1 cellular context compared by ENCODE assay signal in genomic region chr2:81196383-81196851, GRCh38.
TF ChIP-seq lines count a peak whose summit lies in the region.

No MANE protein-coding gene starts in this region.

TF ChIP-seq in WTC11, 78 proteins besides CTCF, POLR2A, EP300 and RAD21 (continued from another document):
- TF ChIP-seq AR (CRISPR knock-in tag; IDR thresholded peaks at IDR 0.05) (no peak), TP53 (CRISPR knock-in tag; IDR thresholded peaks at IDR 0.05) (no peak), NR3C1 (CRISPR knock-in tag; conservative IDR thresholded peaks at IDR 0.05; ENCODE audit: low read depth) (no peak), NFYB (CRISPR knock-in tag; conservative IDR thresholded peaks at IDR 0.05; ENCODE audit: low read depth) (no peak), NFE2L1 (CRISPR knock-in tag; IDR thresholded peaks at IDR 0.05) (no peak), ZNF138 (CRISPR knock-in tag; conservative IDR thresholded peaks at IDR 0.05) (no peak), GABPB1 (CRISPR knock-in tag; IDR thresholded peaks at IDR 0.05) (no peak), GRHL2 (CRISPR knock-in tag; IDR thresholded peaks at IDR 0.05; ENCODE audit: insufficient replicate concordance, severe bottlenecking) (no peak), ESRRA (CRISPR knock-in tag; IDR thresholded peaks at IDR 0.05; ENCODE audit: borderline replicate concordance) (no peak), IRF2 (CRISPR knock-in tag; IDR thresholded peaks at IDR 0.05; ENCODE audit: borderline replicate concordance, low read depth) (no peak), ZNF423 (CRISPR knock-in tag; IDR thresholded peaks at IDR 0.05) (no peak)
- TF ChIP-seq, protein P1, sequence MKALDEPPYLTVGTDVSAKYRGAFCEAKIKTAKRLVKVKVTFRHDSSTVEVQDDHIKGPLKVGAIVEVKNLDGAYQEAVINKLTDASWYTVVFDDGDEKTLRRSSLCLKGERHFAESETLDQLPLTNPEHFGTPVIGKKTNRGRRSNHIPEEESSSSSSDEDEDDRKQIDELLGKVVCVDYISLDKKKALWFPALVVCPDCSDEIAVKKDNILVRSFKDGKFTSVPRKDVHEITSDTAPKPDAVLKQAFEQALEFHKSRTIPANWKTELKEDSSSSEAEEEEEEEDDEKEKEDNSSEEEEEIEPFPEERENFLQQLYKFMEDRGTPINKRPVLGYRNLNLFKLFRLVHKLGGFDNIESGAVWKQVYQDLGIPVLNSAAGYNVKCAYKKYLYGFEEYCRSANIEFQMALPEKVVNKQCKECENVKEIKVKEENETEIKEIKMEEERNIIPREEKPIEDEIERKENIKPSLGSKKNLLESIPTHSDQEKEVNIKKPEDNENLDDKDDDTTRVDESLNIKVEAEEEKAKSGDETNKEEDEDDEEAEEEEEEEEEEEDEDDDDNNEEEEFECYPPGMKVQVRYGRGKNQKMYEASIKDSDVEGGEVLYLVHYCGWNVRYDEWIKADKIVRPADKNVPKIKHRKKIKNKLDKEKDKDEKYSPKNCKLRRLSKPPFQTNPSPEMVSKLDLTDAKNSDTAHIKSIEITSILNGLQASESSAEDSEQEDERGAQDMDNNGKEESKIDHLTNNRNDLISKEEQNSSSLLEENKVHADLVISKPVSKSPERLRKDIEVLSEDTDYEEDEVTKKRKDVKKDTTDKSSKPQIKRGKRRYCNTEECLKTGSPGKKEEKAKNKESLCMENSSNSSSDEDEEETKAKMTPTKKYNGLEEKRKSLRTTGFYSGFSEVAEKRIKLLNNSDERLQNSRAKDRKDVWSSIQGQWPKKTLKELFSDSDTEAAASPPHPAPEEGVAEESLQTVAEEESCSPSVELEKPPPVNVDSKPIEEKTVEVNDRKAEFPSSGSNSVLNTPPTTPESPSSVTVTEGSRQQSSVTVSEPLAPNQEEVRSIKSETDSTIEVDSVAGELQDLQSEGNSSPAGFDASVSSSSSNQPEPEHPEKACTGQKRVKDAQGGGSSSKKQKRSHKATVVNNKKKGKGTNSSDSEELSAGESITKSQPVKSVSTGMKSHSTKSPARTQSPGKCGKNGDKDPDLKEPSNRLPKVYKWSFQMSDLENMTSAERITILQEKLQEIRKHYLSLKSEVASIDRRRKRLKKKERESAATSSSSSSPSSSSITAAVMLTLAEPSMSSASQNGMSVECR (CRISPR knock-in tag; IDR thresholded peaks at IDR 0.05; ENCODE audit: borderline replicate concordance) = no peak
